Comparison of ENCODE assay signal across 1 cellular context in the genomic region with DNA sequence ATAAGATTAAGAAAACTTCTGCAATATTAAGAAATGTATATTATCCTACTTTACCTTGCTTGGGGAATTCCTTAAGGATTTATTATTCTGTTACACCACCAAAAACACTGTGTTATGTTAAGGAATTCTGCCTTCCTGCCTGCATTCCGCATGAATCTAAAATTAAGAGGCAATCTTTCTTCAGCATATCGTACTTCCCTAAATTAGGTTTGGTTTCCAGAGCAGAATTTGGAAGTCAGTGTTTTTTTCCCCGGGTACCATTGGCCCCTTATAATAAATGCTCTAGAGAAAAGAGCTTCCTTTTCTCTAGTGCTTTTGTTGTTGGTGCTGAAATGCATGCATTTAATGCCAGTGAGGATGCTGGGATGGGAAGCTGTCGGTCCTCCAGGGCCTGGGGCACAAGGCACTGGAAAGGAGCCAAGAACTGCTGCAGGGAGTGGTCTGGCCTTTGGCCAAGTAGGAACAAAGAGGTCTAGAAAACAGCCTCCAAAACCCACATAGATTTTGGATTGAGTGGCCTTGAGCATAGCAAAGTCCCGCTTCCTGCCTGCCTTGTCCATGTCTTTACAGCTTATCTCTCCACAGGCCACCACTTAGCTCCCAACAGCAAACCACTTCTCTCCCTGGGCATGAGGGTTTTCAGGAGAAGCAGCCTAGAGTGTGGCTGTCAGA.
TF ChIP-seq lines count a peak whose summit lies in the region.

No MANE protein-coding gene starts in this region.

TF ChIP-seq in K562, 482 proteins besides CTCF, POLR2A, EP300 and RAD21 (continued from another document and continues in another):
- TF ChIP-seq, protein P1, sequence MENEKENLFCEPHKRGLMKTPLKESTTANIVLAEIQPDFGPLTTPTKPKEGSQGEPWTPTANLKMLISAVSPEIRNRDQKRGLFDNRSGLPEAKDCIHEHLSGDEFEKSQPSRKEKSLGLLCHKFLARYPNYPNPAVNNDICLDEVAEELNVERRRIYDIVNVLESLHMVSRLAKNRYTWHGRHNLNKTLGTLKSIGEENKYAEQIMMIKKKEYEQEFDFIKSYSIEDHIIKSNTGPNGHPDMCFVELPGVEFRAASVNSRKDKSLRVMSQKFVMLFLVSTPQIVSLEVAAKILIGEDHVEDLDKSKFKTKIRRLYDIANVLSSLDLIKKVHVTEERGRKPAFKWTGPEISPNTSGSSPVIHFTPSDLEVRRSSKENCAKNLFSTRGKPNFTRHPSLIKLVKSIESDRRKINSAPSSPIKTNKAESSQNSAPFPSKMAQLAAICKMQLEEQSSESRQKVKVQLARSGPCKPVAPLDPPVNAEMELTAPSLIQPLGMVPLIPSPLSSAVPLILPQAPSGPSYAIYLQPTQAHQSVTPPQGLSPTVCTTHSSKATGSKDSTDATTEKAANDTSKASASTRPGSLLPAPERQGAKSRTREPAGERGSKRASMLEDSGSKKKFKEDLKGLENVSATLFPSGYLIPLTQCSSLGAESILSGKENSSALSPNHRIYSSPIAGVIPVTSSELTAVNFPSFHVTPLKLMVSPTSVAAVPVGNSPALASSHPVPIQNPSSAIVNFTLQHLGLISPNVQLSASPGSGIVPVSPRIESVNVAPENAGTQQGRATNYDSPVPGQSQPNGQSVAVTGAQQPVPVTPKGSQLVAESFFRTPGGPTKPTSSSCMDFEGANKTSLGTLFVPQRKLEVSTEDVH (IDR thresholded peaks at IDR 0.05; ENCODE audit: low read depth, partially characterized antibody): no peak
- TF ChIP-seq CBX2 (IDR thresholded peaks at IDR 0.05; ENCODE audit: insufficient read depth, low read length, poor library complexity, severe bottlenecking) (no peak), ZNF282 (CRISPR knock-in tag; IDR thresholded peaks at IDR 0.05) (no peak), ZNF551 (CRISPR knock-in tag; IDR thresholded peaks at IDR 0.05) (no peak), ZNF121 (CRISPR knock-in tag; conservative IDR thresholded peaks at IDR 0.05) (no peak), ZNF174 (CRISPR knock-in tag; IDR thresholded peaks at IDR 0.05) (no peak), NFIC (IDR thresholded peaks at IDR 0.05) (peak; percentile 98), ZNF668 (CRISPR knock-in tag; IDR thresholded peaks at IDR 0.05) (no peak), BRF1 (IDR thresholded peaks at IDR 0.05; ENCODE audit: borderline replicate concordance, extremely low read depth, insufficient read length) (no peak), MTA1 (IDR thresholded peaks at IDR 0.05; ENCODE audit: borderline replicate concordance) (no peak), WHSC1 (IDR thresholded peaks at IDR 0.05; ENCODE audit: low read length) (no peak), BCL6 (CRISPR knock-in tag; IDR thresholded peaks at IDR 0.05) (no peak), TCF7 (IDR thresholded peaks at IDR 0.05; ENCODE audit: borderline replicate concordance) (no peak), PML (IDR thresholded peaks at IDR 0.05; ENCODE audit: low read length) (no peak), ZNF77 (CRISPR knock-in tag; IDR thresholded peaks at IDR 0.05) (no peak), ZNF316 (IDR thresholded peaks at IDR 0.05) (no peak), TCFL5 (CRISPR knock-in tag; conservative IDR thresholded peaks at IDR 0.05) (no peak), FOXJ2 (tag; IDR thresholded peaks at IDR 0.05) (no peak), TCF3 (CRISPR knock-in tag; IDR thresholded peaks at IDR 0.05) (no peak), ARID3A (IDR thresholded peaks at IDR 0.05; ENCODE audit: borderline replicate concordance, low read depth, low read length) (0 out of 2 replicates have a peak, but pooled peaks have one; percentile 6), ZNF354B (CRISPR knock-in tag; IDR thresholded peaks at IDR 0.05) (no peak), ZNF140 (CRISPR knock-in tag; IDR thresholded peaks at IDR 0.05) (no peak), MNT (conservative IDR thresholded peaks at IDR 0.05) (0 out of 4 replicates have a peak, but pooled peaks of 1 of the 2 experiments have one; percentile 1), ELF1 (tag; IDR thresholded peaks at IDR 0.05) (no peak), RBM14 (IDR thresholded peaks at IDR 0.05; ENCODE audit: borderline replicate concordance, insufficient read depth, low read depth, low read length) (no peak), NCOR1 (IDR thresholded peaks at IDR 0.05) (no peak), ZNF318 (IDR thresholded peaks at IDR 0.05; ENCODE audit: borderline replicate concordance in 1 of 2, low read depth in 1 of 2) (0 out of 4 replicates have a peak, but pooled peaks of 1 of the 2 experiments have one; percentile 63)
- TF ChIP-seq, protein P2, sequence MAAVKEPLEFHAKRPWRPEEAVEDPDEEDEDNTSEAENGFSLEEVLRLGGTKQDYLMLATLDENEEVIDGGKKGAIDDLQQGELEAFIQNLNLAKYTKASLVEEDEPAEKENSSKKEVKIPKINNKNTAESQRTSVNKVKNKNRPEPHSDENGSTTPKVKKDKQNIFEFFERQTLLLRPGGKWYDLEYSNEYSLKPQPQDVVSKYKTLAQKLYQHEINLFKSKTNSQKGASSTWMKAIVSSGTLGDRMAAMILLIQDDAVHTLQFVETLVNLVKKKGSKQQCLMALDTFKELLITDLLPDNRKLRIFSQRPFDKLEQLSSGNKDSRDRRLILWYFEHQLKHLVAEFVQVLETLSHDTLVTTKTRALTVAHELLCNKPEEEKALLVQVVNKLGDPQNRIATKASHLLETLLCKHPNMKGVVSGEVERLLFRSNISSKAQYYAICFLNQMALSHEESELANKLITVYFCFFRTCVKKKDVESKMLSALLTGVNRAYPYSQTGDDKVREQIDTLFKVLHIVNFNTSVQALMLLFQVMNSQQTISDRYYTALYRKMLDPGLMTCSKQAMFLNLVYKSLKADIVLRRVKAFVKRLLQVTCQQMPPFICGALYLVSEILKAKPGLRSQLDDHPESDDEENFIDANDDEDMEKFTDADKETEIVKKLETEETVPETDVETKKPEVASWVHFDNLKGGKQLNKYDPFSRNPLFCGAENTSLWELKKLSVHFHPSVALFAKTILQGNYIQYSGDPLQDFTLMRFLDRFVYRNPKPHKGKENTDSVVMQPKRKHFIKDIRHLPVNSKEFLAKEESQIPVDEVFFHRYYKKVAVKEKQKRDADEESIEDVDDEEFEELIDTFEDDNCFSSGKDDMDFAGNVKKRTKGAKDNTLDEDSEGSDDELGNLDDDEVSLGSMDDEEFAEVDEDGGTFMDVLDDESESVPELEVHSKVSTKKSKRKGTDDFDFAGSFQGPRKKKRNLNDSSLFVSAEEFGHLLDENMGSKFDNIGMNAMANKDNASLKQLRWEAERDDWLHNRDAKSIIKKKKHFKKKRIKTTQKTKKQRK (IDR thresholded peaks at IDR 0.05; ENCODE audit: borderline replicate concordance, low read depth, low read length): no peak
- TF ChIP-seq, protein P3, sequence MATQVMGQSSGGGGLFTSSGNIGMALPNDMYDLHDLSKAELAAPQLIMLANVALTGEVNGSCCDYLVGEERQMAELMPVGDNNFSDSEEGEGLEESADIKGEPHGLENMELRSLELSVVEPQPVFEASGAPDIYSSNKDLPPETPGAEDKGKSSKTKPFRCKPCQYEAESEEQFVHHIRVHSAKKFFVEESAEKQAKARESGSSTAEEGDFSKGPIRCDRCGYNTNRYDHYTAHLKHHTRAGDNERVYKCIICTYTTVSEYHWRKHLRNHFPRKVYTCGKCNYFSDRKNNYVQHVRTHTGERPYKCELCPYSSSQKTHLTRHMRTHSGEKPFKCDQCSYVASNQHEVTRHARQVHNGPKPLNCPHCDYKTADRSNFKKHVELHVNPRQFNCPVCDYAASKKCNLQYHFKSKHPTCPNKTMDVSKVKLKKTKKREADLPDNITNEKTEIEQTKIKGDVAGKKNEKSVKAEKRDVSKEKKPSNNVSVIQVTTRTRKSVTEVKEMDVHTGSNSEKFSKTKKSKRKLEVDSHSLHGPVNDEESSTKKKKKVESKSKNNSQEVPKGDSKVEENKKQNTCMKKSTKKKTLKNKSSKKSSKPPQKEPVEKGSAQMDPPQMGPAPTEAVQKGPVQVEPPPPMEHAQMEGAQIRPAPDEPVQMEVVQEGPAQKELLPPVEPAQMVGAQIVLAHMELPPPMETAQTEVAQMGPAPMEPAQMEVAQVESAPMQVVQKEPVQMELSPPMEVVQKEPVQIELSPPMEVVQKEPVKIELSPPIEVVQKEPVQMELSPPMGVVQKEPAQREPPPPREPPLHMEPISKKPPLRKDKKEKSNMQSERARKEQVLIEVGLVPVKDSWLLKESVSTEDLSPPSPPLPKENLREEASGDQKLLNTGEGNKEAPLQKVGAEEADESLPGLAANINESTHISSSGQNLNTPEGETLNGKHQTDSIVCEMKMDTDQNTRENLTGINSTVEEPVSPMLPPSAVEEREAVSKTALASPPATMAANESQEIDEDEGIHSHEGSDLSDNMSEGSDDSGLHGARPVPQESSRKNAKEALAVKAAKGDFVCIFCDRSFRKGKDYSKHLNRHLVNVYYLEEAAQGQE (CRISPR knock-in tag; IDR thresholded peaks at IDR 0.05; ENCODE audit: low read depth): no peak
- TF ChIP-seq, protein P4, sequence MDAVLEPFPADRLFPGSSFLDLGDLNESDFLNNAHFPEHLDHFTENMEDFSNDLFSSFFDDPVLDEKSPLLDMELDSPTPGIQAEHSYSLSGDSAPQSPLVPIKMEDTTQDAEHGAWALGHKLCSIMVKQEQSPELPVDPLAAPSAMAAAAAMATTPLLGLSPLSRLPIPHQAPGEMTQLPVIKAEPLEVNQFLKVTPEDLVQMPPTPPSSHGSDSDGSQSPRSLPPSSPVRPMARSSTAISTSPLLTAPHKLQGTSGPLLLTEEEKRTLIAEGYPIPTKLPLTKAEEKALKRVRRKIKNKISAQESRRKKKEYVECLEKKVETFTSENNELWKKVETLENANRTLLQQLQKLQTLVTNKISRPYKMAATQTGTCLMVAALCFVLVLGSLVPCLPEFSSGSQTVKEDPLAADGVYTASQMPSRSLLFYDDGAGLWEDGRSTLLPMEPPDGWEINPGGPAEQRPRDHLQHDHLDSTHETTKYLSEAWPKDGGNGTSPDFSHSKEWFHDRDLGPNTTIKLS (IDR thresholded peaks at IDR 0.05; ENCODE audit: borderline replicate concordance, low read depth): 0 out of 2 replicates have a peak, but pooled peaks have one; percentile 35
